Comparison of ENCODE assay signal across 14 cellular contexts in genomic region chr19:10554760-10555612, GRCh38. TPM values are rescaled to one million over a fixed set of nuclear protein-coding genes. Genes with fewer than 3 reads are reported as not detected.
DNase-seq lines count a peak whose midpoint lies in the region; ATAC-seq, FAIRE-seq and TF ChIP-seq lines count a peak whose summit lies in the region.
"Had no signal": no experiment of that assay in that cellular context is flagged by ENCODE, and none has a peak within 500 bp of the region (broad histone marks: within the 10 kb centered on the region; RNA-seq: fewer than 3 reads in every experiment).

No MANE protein-coding gene starts in this region.

- peaks cover 94% of the 10 kb centered on the region for H3K36me3 Mint-ChIP-seq in activated T-cell treated with anti-CD3 and anti-CD28 coated beads, Interleukin-2, amount 50 U/mL, for 24 hours (ENCODE audit: low read depth)
- H3K36me3 Mint-ChIP-seq in endodermal cell (ENCODE audit: low read depth): peaks cover 69% of the 10 kb centered on the region
- H3K36me3 Mint-ChIP-seq in stimulated activated memory B cell treated with anti-CD40 and anti-IgM and Interleukin-4, amounts not matched to agents 10 μg/mL and 1 μg/mL and 100 μg/mL, for 72 hours: peaks cover 51% of the 10 kb centered on the region
- H3K36me3 Mint-ChIP-seq: type B pancreatic cell had no signal

- no peaks in the 10 kb centered on the region for H3K9me3 ChIP-seq in RWPE2 (ENCODE audit: severe bottlenecking)
- H3K9me3 ChIP-seq in endodermal cell (ENCODE audit: control insufficient read depth, low read length): no peaks in the 10 kb centered on the region
- H3K9me3 ChIP-seq in mesenchymal stem cell (ENCODE audit: control insufficient read depth, low read length): no peaks in the 10 kb centered on the region

- no peak overlapping the region for H2BK12ac ChIP-seq in mesenchymal stem cell (ENCODE audit: low read length in 2 of 2)

- H3K14ac ChIP-seq in mesenchymal stem cell (ENCODE audit: low read length in 2 of 2): no peak overlapping the region

- H3K9me3 Mint-ChIP-seq in activated T-cell treated with anti-CD3 and anti-CD28 coated beads, Interleukin-2, amount 50 U/mL, for 24 hours: no peaks in the 10 kb centered on the region
- H3K9me3 Mint-ChIP-seq in endodermal cell: no peaks in the 10 kb centered on the region
- no peaks in the 10 kb centered on the region for H3K9me3 Mint-ChIP-seq in stimulated activated memory B cell treated with anti-CD40 and anti-IgM and Interleukin-4, amounts not matched to agents 10 μg/mL and 1 μg/mL and 100 μg/mL, for 72 hours
- H3K9me3 Mint-ChIP-seq: type B pancreatic cell had no signal

- 87 to 90% methylated on average over 19 to 30 of the region's 30 CpGs for WGBS in endodermal cell (ENCODE audit: insufficient coverage in 1 of 2, insufficient read length in 1 of 2), 2 experiments
- 92% methylated on average over 30 of the region's 30 CpGs for WGBS in mesenchymal stem cell

- TF ChIP-seq CTCF in RWPE2 (IDR thresholded peaks at IDR 0.05; ENCODE audit: poor library complexity, severe bottlenecking) (no peak), endodermal cell (conservative IDR thresholded peaks at IDR 0.05) (peak; percentile 58)

- no peak overlapping the region for H2AFZ ChIP-seq in mesenchymal stem cell (ENCODE audit: low read depth, low read length)

- no peak overlapping the region for H3K18ac ChIP-seq in mesenchymal stem cell (ENCODE audit: low read depth in 1 of 2, low read length in 2 of 2)

- H3K27ac ChIP-seq in RWPE2 (ENCODE audit: poor library complexity, severe bottlenecking): peak overlapping the region; percentile 63
- H3K27ac ChIP-seq in endodermal cell (ENCODE audit: low read depth, low read length): peak overlapping the region; percentile 16
- no peak overlapping the region for H3K27ac ChIP-seq in mesenchymal stem cell (ENCODE audit: low read length, poor library complexity, severe bottlenecking)

- H4K8ac ChIP-seq in mesenchymal stem cell (ENCODE audit: low read length): no peak overlapping the region

- no peak for FAIRE-seq in urothelium cell line (lab: Jason Lieb, UNC)
- FAIRE-seq: endothelial cell of umbilical vein, HTR-8/SVneo had no signal

- no peak overlapping the region for H3K4me3 ChIP-seq in RWPE2 (ENCODE audit: severe bottlenecking)
- no peak overlapping the region for H3K4me3 ChIP-seq in endodermal cell (ENCODE audit: low read length)
- no peak overlapping the region for H3K4me3 ChIP-seq in mesenchymal stem cell (ENCODE audit: insufficient read depth in 1 of 2, low read depth in 1 of 2, low read length in 2 of 2)

- no peak overlapping the region for H4K91ac ChIP-seq in mesenchymal stem cell (ENCODE audit: low read length)

- H2BK15ac ChIP-seq in mesenchymal stem cell (ENCODE audit: low read depth, poor library complexity, severe bottlenecking): no peak overlapping the region

- H3K27ac Mint-ChIP-seq in activated T-cell treated with anti-CD3 and anti-CD28 coated beads, Interleukin-2, amount 50 U/mL, for 24 hours: peak overlapping the region; percentile 93
- no peak overlapping the region for H3K27ac Mint-ChIP-seq in endodermal cell
- H3K27ac Mint-ChIP-seq in stimulated activated memory B cell treated with anti-CD40 and anti-IgM and Interleukin-4, amounts not matched to agents 10 μg/mL and 1 μg/mL and 100 μg/mL, for 72 hours: peak overlapping the region; percentile 93
- H3K27ac Mint-ChIP-seq: type B pancreatic cell had no signal

- H3K4me2 ChIP-seq in mesenchymal stem cell (ENCODE audit: low read length, poor library complexity, severe bottlenecking): no peak overlapping the region

- no peak overlapping the region for H2BK120ac ChIP-seq in mesenchymal stem cell (ENCODE audit: low read depth, low read length)

- peaks cover 24% of the 10 kb centered on the region for H3K79me1 ChIP-seq in mesenchymal stem cell (replicated peaks; ENCODE audit: low read length, poor library complexity, severe bottlenecking)

- H2BK5ac ChIP-seq in mesenchymal stem cell (ENCODE audit: low read depth, low read length, poor library complexity, severe bottlenecking): no peak overlapping the region

- no peak overlapping the region for H3K23ac ChIP-seq in mesenchymal stem cell (ENCODE audit: low read length in 2 of 2)

- peaks cover 78% of the 10 kb centered on the region for H3K36me3 ChIP-seq in RWPE2 (ENCODE audit: low read depth)
- H3K36me3 ChIP-seq in endodermal cell (ENCODE audit: control insufficient read depth, insufficient read depth, low read length): peaks cover 62% of the 10 kb centered on the region
- H3K36me3 ChIP-seq in mesenchymal stem cell (ENCODE audit: control insufficient read depth in 1 of 2, insufficient read depth in 2 of 2, low read depth in 1 of 2, low read length in 2 of 2): peaks cover 80 to 85% of the 10 kb centered on the region in 2 experiments

- no peak overlapping the region for H2AK5ac ChIP-seq in mesenchymal stem cell (ENCODE audit: low read length, severe bottlenecking)

- no peaks in the 10 kb centered on the region for H3K27me3 ChIP-seq in RWPE2 (ENCODE audit: insufficient read depth, poor library complexity, severe bottlenecking)
- H3K27me3 ChIP-seq in endodermal cell (ENCODE audit: control insufficient read depth, insufficient read depth, low read length, poor library complexity, severe bottlenecking): no peaks in the 10 kb centered on the region
- H3K27me3 ChIP-seq in mesenchymal stem cell (ENCODE audit: control insufficient read depth in 1 of 2, insufficient read depth in 1 of 2, low read length in 2 of 2): no peaks in the 10 kb centered on the region

- no peak overlapping the region for H3K4ac ChIP-seq in mesenchymal stem cell (ENCODE audit: low read depth in 1 of 2, low read length in 2 of 2)

- H3K4me1 Mint-ChIP-seq in activated T-cell treated with anti-CD3 and anti-CD28 coated beads, Interleukin-2, amount 50 U/mL, for 24 hours (ENCODE audit: low read depth): peaks cover 54% of the 10 kb centered on the region
- H3K4me1 Mint-ChIP-seq in endodermal cell: no peaks in the 10 kb centered on the region
- peaks cover 57% of the 10 kb centered on the region for H3K4me1 Mint-ChIP-seq in stimulated activated memory B cell treated with anti-CD40 and anti-IgM and Interleukin-4, amounts not matched to agents 10 μg/mL and 1 μg/mL and 100 μg/mL, for 72 hours

- no peak for DNase-seq in activated T-cell treated with anti-CD3 and anti-CD28 coated beads, Interleukin-2, amount 50 U/mL, for 24 hours
- DNase-seq in activated T-cell treated with anti-CD3 and anti-CD28 coated beads for 4 hours (no peak), RWPE2 (ENCODE audit: low spot score) (no peak), endodermal cell (peak; percentile 64), mesenchymal stem cell (no peak), NCI-H128 (lab: John Stamatoyannopoulos, UW; ENCODE audit: unreplicated experiment) (no peak), urothelium cell line (ENCODE audit: low spot score) (no peak)
- DNase-seq: anterior cingulate cortex, NCI-H2029 treated with DMSO at 0.1 percent for 48 hours, nucleus accumbens had no signal

- H3K27me3 Mint-ChIP-seq in activated T-cell treated with anti-CD3 and anti-CD28 coated beads, Interleukin-2, amount 50 U/mL, for 24 hours: no peaks in the 10 kb centered on the region
- H3K27me3 Mint-ChIP-seq in endodermal cell (ENCODE audit: insufficient read depth): no peaks in the 10 kb centered on the region
- H3K27me3 Mint-ChIP-seq in stimulated activated memory B cell treated with anti-CD40 and anti-IgM and Interleukin-4, amounts not matched to agents 10 μg/mL and 1 μg/mL and 100 μg/mL, for 72 hours: no peaks in the 10 kb centered on the region
- H3K27me3 Mint-ChIP-seq: type B pancreatic cell had no signal

- H3K9ac ChIP-seq in endodermal cell (ENCODE audit: extremely low read depth, low read length, poor library complexity, severe bottlenecking): no peak overlapping the region
- no peak overlapping the region for H3K9ac ChIP-seq in mesenchymal stem cell (ENCODE audit: low read length)

- H3K4me1 ChIP-seq in RWPE2 (ENCODE audit: insufficient read depth, poor library complexity, severe bottlenecking) (peaks cover 28% of the 10 kb centered on the region), endodermal cell (ENCODE audit: control insufficient read depth, insufficient read depth, low read length) (no peaks in the 10 kb centered on the region), mesenchymal stem cell (ENCODE audit: control insufficient read depth, insufficient read depth, low read depth, low read length) (no peaks in the 10 kb centered on the region)

- ATAC-seq in RWPE2 (ENCODE audit: low read depth): no peak
- no peak for ATAC-seq in stimulated activated memory B cell treated with anti-CD40 and anti-IgM and Interleukin-4, amounts not matched to agents 10 μg/mL and 1 μg/mL and 100 μg/mL, for 72 hours

- no peak overlapping the region for H3K4me3 Mint-ChIP-seq in activated T-cell treated with anti-CD3 and anti-CD28 coated beads, Interleukin-2, amount 50 U/mL, for 24 hours
- H3K4me3 Mint-ChIP-seq in endodermal cell: no peak overlapping the region
- no peak overlapping the region for H3K4me3 Mint-ChIP-seq in stimulated activated memory B cell treated with anti-CD40 and anti-IgM and Interleukin-4, amounts not matched to agents 10 μg/mL and 1 μg/mL and 100 μg/mL, for 72 hours
- H3K4me3 Mint-ChIP-seq: type B pancreatic cell had no signal

RNA-seq across cellular contexts. Expression of gene KRI1, which starts 10.8 kb away (rescaled TPM):
- total RNA-seq in endodermal cell: 10 to 100 TPM; 45.2 to 47.7 TPM
- polyA plus RNA-seq in endodermal cell (2013, experiment 1 of 2): 29.4 TPM
- polyA plus RNA-seq in endodermal cell (2013, experiment 2 of 2): 27.3 TPM
- polyA plus RNA-seq in mesenchymal stem cell (2013, experiment 1 of 2): 12.8 TPM
- 12.4 TPM for polyA plus RNA-seq in mesenchymal stem cell (2013, experiment 2 of 2)

RNA-seq across cellular contexts. Expression of gene ATG4D, which starts 11.3 kb away (rescaled TPM):
- 10 to 100 TPM; 37.9 to 44.8 TPM for total RNA-seq in endodermal cell
- polyA plus RNA-seq in endodermal cell (2013, experiment 1 of 2): 30.8 TPM
- 29.5 TPM for polyA plus RNA-seq in endodermal cell (2013, experiment 2 of 2)
- 15.9 TPM for polyA plus RNA-seq in mesenchymal stem cell (2013, experiment 1 of 2)
- 16.0 TPM for polyA plus RNA-seq in mesenchymal stem cell (2013, experiment 2 of 2)

RNA-seq across cellular contexts. Expression of gene CDKN2D, which starts 13.8 kb away (rescaled TPM):
- 1 to 10 TPM; 3.5 to 4.6 TPM for total RNA-seq in endodermal cell
- polyA plus RNA-seq in endodermal cell (2013, experiment 1 of 2): 20.0 TPM
- polyA plus RNA-seq in endodermal cell (2013, experiment 2 of 2): 18.2 TPM
- polyA plus RNA-seq in mesenchymal stem cell (2013, experiment 1 of 2): 6.9 TPM
- 6.6 TPM for polyA plus RNA-seq in mesenchymal stem cell (2013, experiment 2 of 2)

RNA-seq across cellular contexts. Expression of gene AP1M2, which starts 32.1 kb away (rescaled TPM):
- total RNA-seq in endodermal cell: 100 to 1,000 TPM; 132 to 146 TPM
- 4.8 TPM for polyA plus RNA-seq in endodermal cell (2013, experiment 1 of 2)
- polyA plus RNA-seq in endodermal cell (2013, experiment 2 of 2): 4.2 TPM
- 1.3 TPM for polyA plus RNA-seq in mesenchymal stem cell (2013, experiment 1 of 2)
- 2.3 TPM for polyA plus RNA-seq in mesenchymal stem cell (2013, experiment 2 of 2)
- total RNA-seq: endothelial cell of umbilical vein had no signal

RNA-seq across cellular contexts. Expression of gene S1PR5, which starts 37.7 kb away (rescaled TPM):
- total RNA-seq in endodermal cell: 1 to 10 TPM; 1.2 to 5.1 TPM
- 1.6 TPM for polyA plus RNA-seq in endodermal cell (2013, experiment 1 of 2)
- 1.6 TPM for polyA plus RNA-seq in endodermal cell (2013, experiment 2 of 2)
- 5.2 TPM for polyA plus RNA-seq in mesenchymal stem cell (2013, experiment 1 of 2)
- 5.2 TPM for polyA plus RNA-seq in mesenchymal stem cell (2013, experiment 2 of 2)
- total RNA-seq: endothelial cell of umbilical vein had no signal
- polyA plus RNA-seq: endothelial cell of umbilical vein had no signal
